8 cellular contexts compared by ENCODE assay signal in the genomic region with DNA sequence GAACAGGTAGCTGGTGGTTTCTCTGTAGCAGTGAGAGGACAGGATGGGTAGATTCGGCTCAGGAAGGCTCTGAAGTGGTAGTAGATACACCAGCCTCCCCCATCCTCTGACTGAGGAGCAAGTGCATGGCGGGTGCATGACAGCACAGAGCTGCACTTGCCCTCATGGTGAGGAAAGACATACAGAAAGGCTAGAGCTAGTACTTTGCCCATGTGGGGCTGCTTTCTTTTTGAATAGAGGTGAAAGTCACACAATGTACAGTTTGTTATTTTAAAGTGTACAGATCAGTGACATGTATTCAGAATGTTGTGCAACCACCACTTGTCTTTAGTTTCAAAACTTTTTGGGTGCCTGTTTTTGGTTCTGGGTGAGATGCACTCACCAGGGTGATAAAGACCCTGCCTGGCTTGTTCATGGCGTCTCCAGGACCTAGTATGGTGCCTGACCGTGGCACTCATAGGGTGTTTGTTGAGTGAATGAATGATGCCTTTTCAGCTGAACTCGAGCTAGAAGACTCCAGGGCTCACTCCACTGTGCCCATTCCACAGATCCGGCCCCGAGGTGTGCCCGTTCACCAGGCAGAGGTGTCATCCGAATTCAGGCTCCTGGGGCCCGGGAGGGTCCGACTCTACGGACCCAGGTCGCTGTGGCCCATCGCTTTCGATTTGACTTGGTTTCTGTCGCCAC. TPM values are rescaled to one million over a fixed set of nuclear protein-coding genes. Genes with fewer than 3 reads are reported as not detected.
DNase-seq lines count a peak whose midpoint lies in the region; ATAC-seq and TF ChIP-seq lines count a peak whose summit lies in the region.

No MANE protein-coding gene starts in this region.

- TF ChIP-seq CTCF in choroid plexus epithelial cell (conservative IDR thresholded peaks at IDR 0.05; ENCODE audit: low read depth, low read length) (no peak), nephron (IDR thresholded peaks at IDR 0.05; ENCODE audit: unreplicated experiment in 3 of 3) (no peak), SK-N-SH (IDR thresholded peaks at IDR 0.05) (no peak)

- POLR2A ChIA-PET in SK-N-SH (lab: Yijun Ruan, JAX), result interaction anchor here (0.6 kb wide), 1 partner anchor 16 kb away, joined by 6 read pairs; no protein-coding TSS in a partner anchor

- H3K9me2 ChIP-seq in SK-N-SH, result no peaks in the 10 kb centered on the region

- CTCF ChIA-PET in SK-N-SH (lab: Yijun Ruan, JAX), result interaction anchor here (1.0 to 1.4 kb wide), 2 partner anchors 163 to 164 kb away, joined by 3 read pairs; no protein-coding TSS in a partner anchor

- H3K9me3 ChIP-seq in SK-N-SH, result no peaks in the 10 kb centered on the region

- no peaks in the 10 kb centered on the region for H3K9me3 Mint-ChIP-seq in nephron

- peak; percentile 54 for ATAC-seq in GM19035 (IDR thresholded peaks at IDR 0.05; ENCODE audit: unreplicated experiment)
- ATAC-seq in HG03439 (IDR thresholded peaks at IDR 0.05; ENCODE audit: unreplicated experiment), result peak; percentile 63

- no peak for DNase-seq in choroid plexus epithelial cell (ENCODE audit: low read depth)
- DNase-seq in SK-N-SH, result no peak
- DNase-seq in OCI-M1 (lab: John Stamatoyannopoulos, UW), result no peak
- no peak for DNase-seq in C1 segment of cervical spinal cord (lab: John Stamatoyannopoulos, UW)
- DNase-seq in NCI-H1417 (lab: John Stamatoyannopoulos, UW), result no peak

- H3K4me2 ChIP-seq in SK-N-SH, result no peak overlapping the region

- TF ChIP-seq RAD21 in SK-N-SH (IDR thresholded peaks at IDR 0.05; ENCODE audit: low read length), result no peak

- no peaks in the 10 kb centered on the region for H3F3A ChIP-seq in SK-N-SH (replicated peaks; ENCODE audit: insufficient read depth)

- H2AFZ ChIP-seq in SK-N-SH (ENCODE audit: low read depth), result no peak overlapping the region

- TF ChIP-seq EP300 in SK-N-SH (IDR thresholded peaks at IDR 0.05; ENCODE audit: borderline replicate concordance in 1 of 2, low read depth in 1 of 2, low read length in 1 of 2), result no peak

- H3K27me3 Mint-ChIP-seq in nephron (ENCODE audit: low read depth), result no peaks in the 10 kb centered on the region

- 70% methylated on average over 9 of the region's 16 CpGs for WGBS in SK-N-SH (ENCODE audit: low lambda C conversion rate)

- no peaks in the 10 kb centered on the region for H4K20me1 ChIP-seq in SK-N-SH (ENCODE audit: insufficient read depth)

- no peaks in the 10 kb centered on the region for H3K79me2 ChIP-seq in SK-N-SH (ENCODE audit: insufficient read depth)

- H3K27ac Mint-ChIP-seq in nephron, result peak overlapping the region in 2 of 3 experiments; percentile 35 to 58

- H3K27ac ChIP-seq in SK-N-SH (ENCODE audit: low read depth in 2 of 2, low read length in 1 of 2), result no peak overlapping the region

- peaks cover 10 to 11% of the 10 kb centered on the region in 2 experiments; a peak in 2 of 4 replicates for H3K4me1 ChIP-seq in SK-N-SH (ENCODE audit: control insufficient read depth in 1 of 2, insufficient read depth in 2 of 2, low read depth in 1 of 2, low read length in 1 of 2)

- peaks cover 47% of the 10 kb centered on the region for H3K4me1 Mint-ChIP-seq in nephron

- H3K4me3 ChIP-seq in choroid plexus epithelial cell (ENCODE audit: low read depth, low read length) (peak overlapping the region; percentile 69), SK-N-SH (ENCODE audit: low read depth in 2 of 2, low read length in 1 of 2) (peak overlapping the region in 1 of 2 experiments; percentile 24; a peak in 1 of 4 replicates)

- no peaks in the 10 kb centered on the region for H3K27me3 ChIP-seq in SK-N-SH (ENCODE audit: insufficient read depth)

- H3K9ac ChIP-seq in SK-N-SH, result no peak overlapping the region

- no peaks in the 10 kb centered on the region for H3K36me3 ChIP-seq in SK-N-SH (replicated peaks in 1 of 2; ENCODE audit: control insufficient read depth in 1 of 2, insufficient read depth in 2 of 2, low read length in 1 of 2)

- no peak overlapping the region for H3K4me3 Mint-ChIP-seq in nephron

- peaks cover 5% of the 10 kb centered on the region for H3K36me3 Mint-ChIP-seq in nephron (ENCODE audit: low read depth)

TF ChIP-seq in SK-N-SH, 30 proteins besides CTCF, POLR2A, EP300 and RAD21:
- TF ChIP-seq, protein P1, sequence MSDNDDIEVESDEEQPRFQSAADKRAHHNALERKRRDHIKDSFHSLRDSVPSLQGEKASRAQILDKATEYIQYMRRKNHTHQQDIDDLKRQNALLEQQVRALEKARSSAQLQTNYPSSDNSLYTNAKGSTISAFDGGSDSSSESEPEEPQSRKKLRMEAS (IDR thresholded peaks at IDR 0.05; ENCODE audit: low read depth), result no peak
- no peak for TF ChIP-seq MEF2A (IDR thresholded peaks at IDR 0.05; ENCODE audit: borderline replicate concordance, low read depth)

RNA-seq across cellular contexts. Expression of a gene that starts 0.4 kb away (rescaled TPM):
- polyA plus RNA-seq in SK-N-SH (2012; rRNA removed), result 9.8 and 12.0 TPM in 2 replicates
- polyA plus RNA-seq in SK-N-SH (2012; cell fraction: cytosol; rRNA removed), result 7.2 and 10.5 TPM in 2 replicates
- 1.8 and 5.7 TPM in 2 replicates for polyA plus RNA-seq in SK-N-SH (2012; cell fraction: nucleus; rRNA removed)

RNA-seq across cellular contexts. Expression of a gene that starts 6.4 kb away (rescaled TPM):
- 0.72 and 1.3 TPM in 2 replicates for polyA plus RNA-seq in SK-N-SH (2012; rRNA removed)
- 1.1 and 1.5 TPM in 2 replicates for polyA plus RNA-seq in SK-N-SH (2012; cell fraction: cytosol; rRNA removed)
- 0.52 and 0.87 TPM in 2 replicates for polyA plus RNA-seq in SK-N-SH (2012; cell fraction: nucleus; rRNA removed)

RNA-seq across cellular contexts. Expression of a gene that starts 11.7 kb away (rescaled TPM):
- polyA plus RNA-seq in SK-N-SH (2012; rRNA removed), result 312 and 353 TPM in 2 replicates
- 256 and 277 TPM in 2 replicates for polyA plus RNA-seq in SK-N-SH (2012; cell fraction: cytosol; rRNA removed)
- polyA plus RNA-seq in SK-N-SH (2012; cell fraction: nucleus; rRNA removed), result 222 and 297 TPM in 2 replicates

RNA-seq across cellular contexts. Expression of a gene that starts 18.7 kb away (rescaled TPM):
- polyA plus RNA-seq in SK-N-SH (2012; rRNA removed), result 20.2 TPM in 2 replicates
- polyA plus RNA-seq in SK-N-SH (2012; cell fraction: cytosol; rRNA removed), result 9.5 and 13.1 TPM in 2 replicates
- 43.3 and 53.0 TPM in 2 replicates for polyA plus RNA-seq in SK-N-SH (2012; cell fraction: nucleus; rRNA removed)

RNA-seq across cellular contexts. Expression of a gene that starts 22.5 kb away (rescaled TPM):
- 26.5 and 34.5 TPM in 2 replicates for polyA plus RNA-seq in SK-N-SH (2012; rRNA removed)
- 26.0 and 31.5 TPM in 2 replicates for polyA plus RNA-seq in SK-N-SH (2012; cell fraction: cytosol; rRNA removed)
- 32.1 and 32.7 TPM in 2 replicates for polyA plus RNA-seq in SK-N-SH (2012; cell fraction: nucleus; rRNA removed)
